In the genomic region with DNA sequence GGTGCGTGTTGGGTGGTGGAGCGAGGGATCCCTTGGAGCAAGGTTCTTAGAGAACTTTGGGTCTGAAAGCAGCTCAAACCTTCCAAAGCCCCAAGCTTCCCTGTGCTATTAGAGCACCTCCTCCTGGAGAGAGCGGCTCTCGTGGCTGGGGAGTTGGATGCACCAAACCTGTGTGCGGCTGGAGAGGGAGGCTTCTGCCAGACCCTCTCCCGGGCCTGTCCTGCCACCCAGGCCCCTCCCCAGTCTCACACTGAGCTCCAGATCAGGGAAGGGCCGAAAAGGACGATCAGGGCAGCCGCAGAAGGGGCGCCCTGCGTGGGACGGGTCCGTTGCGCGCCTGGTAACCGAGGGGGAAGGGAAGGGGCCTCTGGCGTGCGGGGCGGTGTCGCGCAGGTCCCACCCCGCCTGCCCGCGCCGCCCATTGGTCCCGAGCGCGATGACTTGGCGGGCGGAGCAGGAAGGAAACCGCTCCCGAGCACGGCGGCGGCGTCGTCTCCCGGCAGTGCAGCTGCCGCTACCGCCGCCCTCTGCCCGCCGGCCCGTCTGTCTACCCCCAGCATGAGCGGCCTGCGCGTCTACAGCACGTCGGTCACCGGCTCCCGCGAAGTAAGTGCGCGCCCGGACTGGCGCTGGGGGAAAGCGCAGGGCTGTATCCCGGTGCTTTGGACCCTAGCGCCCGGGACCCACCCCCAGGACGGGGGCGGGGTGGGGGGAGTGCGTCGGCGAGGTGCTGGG, we compare ENCODE assay signal across 8 cellular contexts. TPM values are rescaled to one million over a fixed set of nuclear protein-coding genes. Genes with fewer than 3 reads are reported as not detected.
DNase-seq lines count a peak whose midpoint lies in the region; ATAC-seq and TF ChIP-seq lines count a peak whose summit lies in the region.

Gene SH3BGRL3, plus strand, starts transcription at position 489 of the 735 bp plus-strand sequence. Its CDS starts 70 bp downstream, at position 559.

- H3K4me1 Mint-ChIP-seq in activated CD8-positive, alpha-beta T cell treated with anti-CD3 and anti-CD28 coated beads, Interleukin-2, amount 10 ng/mL, durations not matched to agents 7 days and 5 days (ENCODE audit: low read depth), result peaks cover 85% of the 10 kb centered on the region

- POLR2A ChIA-PET in activated CD8-positive, alpha-beta T cell treated with anti-CD3 and anti-CD28 coated beads, Interleukin-2, amount 10 ng/mL, durations not matched to agents 7 days and 5 days (lab: Charles Lee), result interaction anchor here (0.6 to 19.5 kb wide), 6 partner anchors 10 to 153 kb away, joined by 3 to 409 read pairs (median 6); partner anchors contain the start of genes CD52, DHDDS and UBXN11

- peaks cover 22% of the 10 kb centered on the region for H3K36me3 ChIP-seq in ectodermal cell (ENCODE audit: control insufficient read depth, insufficient read depth, low read length)
- H3K36me3 ChIP-seq in lung (ENCODE audit: control insufficient read depth in 2 of 2, insufficient read depth in 2 of 2, low read length in 2 of 2), result peaks cover 0 to 20% of the 10 kb centered on the region in 2 donors

- no peaks in the 10 kb centered on the region for H3K27me3 Mint-ChIP-seq in activated CD8-positive, alpha-beta T cell treated with anti-CD3 and anti-CD28 coated beads, Interleukin-2, amount 10 ng/mL, durations not matched to agents 7 days and 5 days (ENCODE audit: low read depth)

- H3K9me3 ChIP-seq in ectodermal cell (ENCODE audit: control insufficient read depth, low read length), result no peaks in the 10 kb centered on the region
- no peaks in the 10 kb centered on the region for H3K9me3 ChIP-seq in lung (ENCODE audit: control insufficient read depth in 2 of 2, insufficient read depth in 1 of 2, low read length in 1 of 2)

- WGBS in ectodermal cell, 2 experiments, result 1% methylated on average over 65 of the region's 65 CpGs
- whole genome bisulfite sequencing in lung, 2 donors, result 1% methylated on average over 53 to 65 of the region's 65 CpGs

- no peak for TF ChIP-seq CTCF in lung (IDR thresholded peaks at IDR 0.05; ENCODE audit: control extremely low read depth, extremely low read depth)

- H3K36me3 Mint-ChIP-seq in activated CD8-positive, alpha-beta T cell treated with anti-CD3 and anti-CD28 coated beads, Interleukin-2, amount 10 ng/mL, durations not matched to agents 7 days and 5 days (ENCODE audit: low read depth), result peaks cover 84% of the 10 kb centered on the region

- ATAC-seq in GM19025 (IDR thresholded peaks at IDR 0.05; ENCODE audit: low read depth, unreplicated experiment), result peak; percentile 77
- ATAC-seq in HG03354 (IDR thresholded peaks at IDR 0.05; ENCODE audit: poor library complexity, severe bottlenecking, unreplicated experiment), result peak; percentile 67
- ATAC-seq in activated CD8-positive, alpha-beta T cell treated with anti-CD3 and anti-CD28 coated beads, Interleukin-2, amount 10 ng/mL, durations not matched to agents 7 days and 5 days, result peak; percentile 64
- ATAC-seq in lung (ENCODE audit: insufficient read depth, low FRiP score), result peak; percentile 81

- H3K4me3 ChIP-seq in ectodermal cell (ENCODE audit: insufficient read depth, low read depth, low read length) (peak within 1 kb of the TSS; percentile 77), lung (peak within 1 kb of the TSS; percentile 87)

- DNase-seq in AML-193 (lab: John Stamatoyannopoulos, UW) (peak; percentile 76 to 79), NCI-H82 (lab: John Stamatoyannopoulos, UW) (peak; percentile 92), lung (ENCODE audit: low spot score) (peak; percentile 86)
- DNase-seq in activated CD8-positive, alpha-beta T cell treated with anti-CD3 and anti-CD28 coated beads, Interleukin-2, amount 10 ng/mL, durations not matched to agents 7 days and 5 days, result peak; percentile 90
- peak; percentile 63 to 86 (median 71) for DNase-seq in stimulated activated CD4-positive, alpha-beta T cell treated with anti-CD3 and anti-CD28 coated beads, TNF-alpha, amount 100 ng/mL, for 24 hours (ENCODE audit: low read depth in 3 of 3)

- H3K4me1 ChIP-seq in ectodermal cell (ENCODE audit: control insufficient read depth, insufficient read depth, low read length) (peaks cover 37% of the 10 kb centered on the region), lung (ENCODE audit: control insufficient read depth in 2 of 2, insufficient read depth in 2 of 2, low read length in 2 of 2) (peaks cover 26 to 46% of the 10 kb centered on the region in 2 donors)

- no peaks in the 10 kb centered on the region for H3K9me3 Mint-ChIP-seq in activated CD8-positive, alpha-beta T cell treated with anti-CD3 and anti-CD28 coated beads, Interleukin-2, amount 10 ng/mL, durations not matched to agents 7 days and 5 days (ENCODE audit: insufficient read depth)

- H3K27ac ChIP-seq in ectodermal cell (ENCODE audit: insufficient read depth, low read depth, low read length, poor library complexity, severe bottlenecking) (peak within 1 kb of the TSS; percentile 84), lung (ENCODE audit: low read depth in 1 of 2, low read length in 1 of 2) (peak within 1 kb of the TSS; percentile 96 to 97)

- H3K4me3 Mint-ChIP-seq in activated CD8-positive, alpha-beta T cell treated with anti-CD3 and anti-CD28 coated beads, Interleukin-2, amount 10 ng/mL, durations not matched to agents 7 days and 5 days, result peak within 1 kb of the TSS; percentile 89

- H3K27ac Mint-ChIP-seq in activated CD8-positive, alpha-beta T cell treated with anti-CD3 and anti-CD28 coated beads, Interleukin-2, amount 10 ng/mL, durations not matched to agents 7 days and 5 days, result peak within 1 kb of the TSS; percentile 96

- CTCF ChIA-PET in activated CD8-positive, alpha-beta T cell treated with anti-CD3 and anti-CD28 coated beads, Interleukin-2, amount 10 ng/mL, durations not matched to agents 7 days and 5 days (lab: Charles Lee), result interaction anchor here (1.2 to 9.1 kb wide), 11 partner anchors 9 to 135 kb away, joined by 4 to 206 read pairs (median 6); partner anchors contain the start of genes CD52, CEP85 and ZNF593

- H3K27me3 ChIP-seq in ectodermal cell (ENCODE audit: control insufficient read depth, insufficient read depth, low read length, poor library complexity, severe bottlenecking) (no peaks in the 10 kb centered on the region), lung (ENCODE audit: control insufficient read depth, insufficient read depth) (no peaks in the 10 kb centered on the region)

RNA-seq across cellular contexts. Expression of gene SH3BGRL3, which starts in this region (rescaled TPM):
- total RNA-seq in activated CD8-positive, alpha-beta T cell treated with anti-CD3 and anti-CD28 coated beads, Interleukin-2, amount 10 ng/mL, durations not matched to agents 7 days and 5 days, result 100 to 1,000 TPM; 795 to 814 TPM
- polyA plus RNA-seq in ectodermal cell (2013, experiment 1 of 4), result 170 TPM
- 171 TPM for polyA plus RNA-seq in ectodermal cell (2013, experiment 2 of 4)
- 175 TPM for polyA plus RNA-seq in ectodermal cell (2013, experiment 3 of 4)
- 184 TPM for polyA plus RNA-seq in ectodermal cell (2013, experiment 4 of 4)
- total RNA-seq in lung, result 100 to 1,000 TPM in 1 of 2 donors, 10 to 100 TPM in 1; 17.2 to 317 TPM
- polyA plus RNA-seq in lung, result 100 to 1,000 TPM; 349 to 437 TPM

Comparison
In these comparisons a context has a peak if more than half of its experiments do, and no peak if none do; other contexts are left out.
1. Peak in every context shown above with its lines: DNase-seq, ATAC-seq, H3K4me3 ChIP-seq and H3K27ac ChIP-seq.